31 cellular contexts compared by ENCODE assay signal in the genomic region with DNA sequence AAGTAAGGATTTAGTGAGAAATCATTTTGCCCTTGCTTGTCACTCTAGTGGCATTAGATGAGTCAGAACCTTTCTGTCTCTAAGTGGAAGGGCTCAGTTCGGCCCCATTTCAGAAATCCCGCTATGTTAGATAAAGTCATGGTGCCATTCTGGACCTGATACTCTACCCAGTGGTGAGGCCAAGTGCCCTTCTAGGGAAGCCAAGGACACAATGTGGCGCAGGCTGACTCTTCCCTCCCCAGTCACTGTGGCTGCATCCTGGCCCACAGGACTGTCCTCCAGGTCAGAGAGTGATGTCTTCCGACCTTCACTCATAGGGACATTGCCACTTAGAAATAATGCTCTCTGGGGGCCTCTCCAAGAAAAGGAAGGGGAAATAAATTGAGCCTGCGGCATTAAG.
"Had no signal": no experiment of that assay in that cellular context is flagged by ENCODE, and none has a peak within 500 bp of the region (broad histone marks: within the 10 kb centered on the region; RNA-seq: fewer than 3 reads in every experiment).

No MANE protein-coding gene starts in this region.

- H3K4me1 Mint-ChIP-seq: activated CD4-positive, alpha-beta T cell treated with anti-CD3 and anti-CD28 coated beads, Interleukin-2, amount 10 ng/mL, durations not matched to agents 24 days and 14 days; activated naive CD8-positive, alpha-beta T cell treated with anti-CD3 and anti-CD28 coated beads, Interleukin-2, amount 10 ng/mL, durations not matched to agents 7 days and 5 days; activated T-helper 17 cell treated with anti-CD3 and anti-CD28 coated beads, Interleukin-2, amount 50 U/mL, for 72 hours had no signal

- ATAC-seq: activated CD8-positive, alpha-beta T cell treated with anti-CD3 and anti-CD28 coated beads for 36 hours; activated T-cell treated with anti-CD3 and anti-CD28 coated beads, Interleukin-2, amount 50 U/mL, for 72 hours; activated T-helper 17 cell treated with anti-CD3 and anti-CD28 coated beads, Interleukin-2, amount 50 U/mL, for 72 hours; K562 had no signal

- H3K4me3 ChIP-seq: ascending aorta, K562, PC-9, SJCRH30 had no signal

- H3K4me1 ChIP-seq: ascending aorta, SJCRH30 had no signal

- H3K9me3 ChIP-seq: ascending aorta, SJCRH30, SK-N-SH had no signal

- H3K27ac ChIP-seq: ascending aorta, PC-9, RWPE1, SJCRH30 had no signal

- H3K36me3 ChIP-seq: SJCRH30 had no signal

- H3K9me3 Mint-ChIP-seq: activated CD4-positive, alpha-beta T cell treated with anti-CD3 and anti-CD28 coated beads, Interleukin-2, amount 10 ng/mL, durations not matched to agents 24 days and 14 days; activated CD8-positive, alpha-beta T cell treated with anti-CD3 and anti-CD28 coated beads for 36 hours; activated naive CD8-positive, alpha-beta T cell treated with anti-CD3 and anti-CD28 coated beads, Interleukin-2, amount 10 ng/mL, durations not matched to agents 7 days and 5 days; activated T-cell treated with anti-CD3 and anti-CD28 coated beads, Interleukin-2, amount 50 U/mL, for 72 hours; activated T-helper 17 cell treated with anti-CD3 and anti-CD28 coated beads, Interleukin-2, amount 50 U/mL, for 72 hours; T-helper 1 cell treated with Interleukin-12 subunit alpha and Interleukin-12 subunit beta and Interleukin-4 antibody, amounts not matched to agents 30 μg/mL and 1 μg/mL, for 36 hours; T-helper 2 cell treated with Interferon-gamma antibody and Interleukin-4, amounts not matched to agents 5 μg/mL and 100 μg/mL, for 36 hours had no signal

- H3K27me3 ChIP-seq: ascending aorta, SJCRH30 had no signal

- H3K27me3 Mint-ChIP-seq: activated CD4-positive, alpha-beta T cell treated with anti-CD3 and anti-CD28 coated beads, Interleukin-2, amount 10 ng/mL, durations not matched to agents 24 days and 14 days had no signal

- H3K27ac Mint-ChIP-seq: activated CD4-positive, alpha-beta T cell treated with anti-CD3 and anti-CD28 coated beads, Interleukin-2, amount 10 ng/mL, durations not matched to agents 24 days and 14 days; activated CD8-positive, alpha-beta T cell treated with anti-CD3 and anti-CD28 coated beads for 36 hours; activated naive CD8-positive, alpha-beta T cell treated with anti-CD3 and anti-CD28 coated beads, Interleukin-2, amount 10 ng/mL, durations not matched to agents 7 days and 5 days; activated T-cell treated with anti-CD3 and anti-CD28 coated beads, Interleukin-2, amount 50 U/mL, for 72 hours; activated T-helper 17 cell treated with anti-CD3 and anti-CD28 coated beads, Interleukin-2, amount 50 U/mL, for 72 hours; T-helper 1 cell treated with Interleukin-12 subunit alpha and Interleukin-12 subunit beta and Interleukin-4 antibody, amounts not matched to agents 30 μg/mL and 1 μg/mL, for 36 hours; T-helper 2 cell treated with Interferon-gamma antibody and Interleukin-4, amounts not matched to agents 5 μg/mL and 100 μg/mL, for 36 hours had no signal

- DNase-seq: activated CD4-positive, alpha-beta T cell treated with anti-CD3 and anti-CD28 coated beads, Interleukin-2, amount 10 ng/mL, durations not matched to agents 24 days and 14 days; activated CD4-positive, alpha-beta T cell treated with anti-CD3 and anti-CD28 coated beads, Interleukin-2, amount 50 U/mL, for 4 hours; activated CD8-positive, alpha-beta T cell treated with anti-CD3 and anti-CD28 coated beads for 36 hours; activated effector memory CD4-positive, alpha-beta T cell treated with anti-CD3 and anti-CD28 coated beads, Interleukin-2, amount 50 U/mL, for 16 hours; activated naive CD4-positive, alpha-beta T cell; activated naive CD4-positive, alpha-beta T cell treated with anti-CD3 and anti-CD28 coated beads, Interleukin-2, amount 50 U/mL, for 16 hours; activated naive CD8-positive, alpha-beta T cell treated with anti-CD3 and anti-CD28 coated beads, Interleukin-2, amount 10 ng/mL, durations not matched to agents 7 days and 5 days; activated T-cell treated with anti-CD3 and anti-CD28 coated beads, Interleukin-2, amount 50 U/mL, for 1 hour; activated T-cell treated with anti-CD3 and anti-CD28 coated beads, Interleukin-2, amount 50 U/mL, for 72 hours; amygdala; caudate nucleus; IMR-90; NCI-H1105; NCI-H1417 treated with DMSO at 0.1 percent for 48 hours; NCI-H187 treated with DMSO at 0.1 percent for 48 hours; NCI-H2081; NCI-H226; NCI-H446 treated with DMSO at 0.1 percent for 48 hours; NCI-H524; NCI-H69; NK-92 treated with Interleukin-12 subunit alpha and Interleukin-12 subunit beta, amount 100 ng/mL, for 24 hours; PC-9; SHP77; SJCRH30; SK-N-SH had no signal

- H3K36me3 Mint-ChIP-seq: activated naive CD8-positive, alpha-beta T cell treated with anti-CD3 and anti-CD28 coated beads, Interleukin-2, amount 10 ng/mL, durations not matched to agents 7 days and 5 days had no signal

- H3K4me3 Mint-ChIP-seq: activated CD4-positive, alpha-beta T cell treated with anti-CD3 and anti-CD28 coated beads, Interleukin-2, amount 10 ng/mL, durations not matched to agents 24 days and 14 days; activated CD8-positive, alpha-beta T cell treated with anti-CD3 and anti-CD28 coated beads for 36 hours; activated naive CD8-positive, alpha-beta T cell treated with anti-CD3 and anti-CD28 coated beads, Interleukin-2, amount 10 ng/mL, durations not matched to agents 7 days and 5 days; activated T-cell treated with anti-CD3 and anti-CD28 coated beads, Interleukin-2, amount 50 U/mL, for 72 hours; activated T-helper 17 cell treated with anti-CD3 and anti-CD28 coated beads, Interleukin-2, amount 50 U/mL, for 72 hours; T-helper 1 cell treated with Interleukin-12 subunit alpha and Interleukin-12 subunit beta and Interleukin-4 antibody, amounts not matched to agents 30 μg/mL and 1 μg/mL, for 36 hours; T-helper 2 cell treated with Interferon-gamma antibody and Interleukin-4, amounts not matched to agents 5 μg/mL and 100 μg/mL, for 36 hours had no signal
